Comparison of ENCODE assay signal across 15 cellular contexts in genomic region chr1:22562584-22563551, GRCh38. TPM values are rescaled to one million over a fixed set of nuclear protein-coding genes. Genes with fewer than 3 reads are reported as not detected.
DNase-seq lines count a peak whose midpoint lies in the region; ATAC-seq, FAIRE-seq and TF ChIP-seq lines count a peak whose summit lies in the region.
"Had no signal": no experiment of that assay in that cellular context is flagged by ENCODE, and none has a peak within 500 bp of the region (broad histone marks: within the 10 kb centered on the region; RNA-seq: fewer than 3 reads in every experiment).

Gene EPHA8, plus strand, starts transcription at chr1:22563489. Its CDS starts 147 bp downstream, at chr1:22563636.

- CTCF ChIA-PET in activated CD8-positive, alpha-beta T cell treated with anti-CD3 and anti-CD28 coated beads for 36 hours (lab: Charles Lee): no interaction called here

- H3K27me3 ChIP-seq in BE2C: no peaks in the 10 kb centered on the region

- H3K4me3 ChIP-seq in BE2C (ENCODE audit: low read depth, low read length) (peak within 1 kb of the TSS; percentile 48), mesodermal cell (ENCODE audit: extremely low read depth, insufficient read depth, low read length, poor library complexity, severe bottlenecking) (peak within 1 kb of the TSS; percentile 11)
- H3K4me3 ChIP-seq: colonic mucosa, GM12878 had no signal

- POLR2A ChIA-PET in activated CD8-positive, alpha-beta T cell treated with anti-CD3 and anti-CD28 coated beads for 36 hours (lab: Charles Lee): no interaction called here

- DNase-seq in BE2C (no peak), NCI-H345 (lab: John Stamatoyannopoulos, UW) (no peak), GM12891 (ENCODE audit: insufficient read length, low spot score) (no peak), RCC 7860 (ENCODE audit: low spot score) (no peak)
- DNase-seq in activated CD8-positive, alpha-beta T cell treated with anti-CD3 and anti-CD28 coated beads for 36 hours: no peak
- DNase-seq: activated CD4-positive, alpha-beta T cell treated with anti-CD3 and anti-CD28 coated beads, Interleukin-2, amount 10 ng/mL, durations not matched to agents 24 days and 14 days; colonic mucosa; left cardiac atrium; NCI-H526 treated with DMSO at 0.1 percent for 48 hours; stimulated activated naive CD4-positive, alpha-beta T cell had no signal

- no peak for FAIRE-seq in GM12891 (lab: Jason Lieb, UNC)
- FAIRE-seq in RCC 7860 (lab: Jason Lieb, UNC): no peak
- FAIRE-seq: GM12878 had no signal

- no peak within 1 kb of the TSS for H3K27ac ChIP-seq in mesodermal cell (ENCODE audit: low read depth, low read length, severe bottlenecking)
- H3K27ac ChIP-seq: colonic mucosa had no signal

- intact Hi-C loops in activated CD8-positive, alpha-beta T cell treated with anti-CD3 and anti-CD28 coated beads for 36 hours (cut with micrococcal nuclease): no loop called here

- H3K36me3 Mint-ChIP-seq in activated T-helper 17 cell treated with anti-CD3 and anti-CD28 coated beads, Interleukin-2, amount 50 U/mL, for 72 hours (ENCODE audit: low read depth): no peaks in the 10 kb centered on the region
- no peaks in the 10 kb centered on the region for H3K36me3 Mint-ChIP-seq in activated CD8-positive, alpha-beta T cell treated with anti-CD3 and anti-CD28 coated beads for 36 hours (ENCODE audit: low read depth)

- H3K4me1 Mint-ChIP-seq in activated T-helper 17 cell treated with anti-CD3 and anti-CD28 coated beads, Interleukin-2, amount 50 U/mL, for 72 hours: peaks cover 4% of the 10 kb centered on the region
- peaks cover 2% of the 10 kb centered on the region for H3K4me1 Mint-ChIP-seq in activated CD8-positive, alpha-beta T cell treated with anti-CD3 and anti-CD28 coated beads for 36 hours (ENCODE audit: low read depth)
- H3K4me1 Mint-ChIP-seq: activated CD4-positive, alpha-beta T cell treated with anti-CD3 and anti-CD28 coated beads, Interleukin-2, amount 10 ng/mL, durations not matched to agents 24 days and 14 days had no signal

- no peak for TF ChIP-seq CTCF in BE2C (IDR thresholded peaks at IDR 0.05; ENCODE audit: low read depth, low read length)
- TF ChIP-seq CTCF in activated CD8-positive, alpha-beta T cell treated with anti-CD3 and anti-CD28 coated beads for 36 hours (IDR thresholded peaks at IDR 0.05): no peak

- no peaks in the 10 kb centered on the region for H3K4me1 ChIP-seq in BE2C
- H3K4me1 ChIP-seq in ES-I3 (ENCODE audit: insufficient read depth, low read length): peaks cover 4% of the 10 kb centered on the region
- H3K4me1 ChIP-seq in mesodermal cell (ENCODE audit: control insufficient read depth, insufficient read depth, low read length, poor library complexity, severe bottlenecking): no peaks in the 10 kb centered on the region
- H3K4me1 ChIP-seq: colonic mucosa had no signal

- no peak within 1 kb of the TSS for H3K27ac Mint-ChIP-seq in activated T-helper 17 cell treated with anti-CD3 and anti-CD28 coated beads, Interleukin-2, amount 50 U/mL, for 72 hours
- H3K27ac Mint-ChIP-seq in activated CD8-positive, alpha-beta T cell treated with anti-CD3 and anti-CD28 coated beads for 36 hours: no peak within 1 kb of the TSS
- H3K27ac Mint-ChIP-seq: activated CD4-positive, alpha-beta T cell treated with anti-CD3 and anti-CD28 coated beads, Interleukin-2, amount 10 ng/mL, durations not matched to agents 24 days and 14 days had no signal

- no peaks in the 10 kb centered on the region for H3K9me3 Mint-ChIP-seq in activated T-helper 17 cell treated with anti-CD3 and anti-CD28 coated beads, Interleukin-2, amount 50 U/mL, for 72 hours
- no peaks in the 10 kb centered on the region for H3K9me3 Mint-ChIP-seq in activated CD8-positive, alpha-beta T cell treated with anti-CD3 and anti-CD28 coated beads for 36 hours
- H3K9me3 Mint-ChIP-seq: activated CD4-positive, alpha-beta T cell treated with anti-CD3 and anti-CD28 coated beads, Interleukin-2, amount 10 ng/mL, durations not matched to agents 24 days and 14 days had no signal

- peak within 1 kb of the TSS; percentile 49 for H3K9ac ChIP-seq in ES-I3 (ENCODE audit: low read depth, low read length)

- 13 to 15% methylated on average over 38 to 49 of the region's 74 CpGs for WGBS in mesodermal cell (ENCODE audit: insufficient coverage in 2 of 2), 2 experiments

- no peak for TF ChIP-seq POLR2A in GM12891 (IDR thresholded peaks at IDR 0.05; ENCODE audit: low read depth, low read length)

- peaks cover 41% of the 10 kb centered on the region for H3K27me3 Mint-ChIP-seq in activated T-helper 17 cell treated with anti-CD3 and anti-CD28 coated beads, Interleukin-2, amount 50 U/mL, for 72 hours
- peaks cover 43% of the 10 kb centered on the region for H3K27me3 Mint-ChIP-seq in activated CD8-positive, alpha-beta T cell treated with anti-CD3 and anti-CD28 coated beads for 36 hours

- H3K9me3 ChIP-seq in BE2C (no peaks in the 10 kb centered on the region), ES-I3 (ENCODE audit: control insufficient read depth, insufficient read depth, low read length) (no peaks in the 10 kb centered on the region), mesodermal cell (ENCODE audit: control insufficient read depth, low read length) (no peaks in the 10 kb centered on the region)
- H3K9me3 ChIP-seq: colonic mucosa had no signal

- H3K36me3 ChIP-seq in BE2C (no peaks in the 10 kb centered on the region), ES-I3 (ENCODE audit: insufficient read depth, low read length) (no peaks in the 10 kb centered on the region), mesodermal cell (ENCODE audit: control insufficient read depth, insufficient read depth, low read length) (no peaks in the 10 kb centered on the region)
- H3K36me3 ChIP-seq: colonic mucosa had no signal

- ATAC-seq in activated T-helper 17 cell treated with anti-CD3 and anti-CD28 coated beads, Interleukin-2, amount 50 U/mL, for 72 hours (replicated peaks): no peak
- ATAC-seq in activated CD8-positive, alpha-beta T cell treated with anti-CD3 and anti-CD28 coated beads for 36 hours: no peak
- ATAC-seq: GM12878, left cardiac atrium had no signal

- peak within 1 kb of the TSS; percentile 13 for H3K4me3 Mint-ChIP-seq in activated T-helper 17 cell treated with anti-CD3 and anti-CD28 coated beads, Interleukin-2, amount 50 U/mL, for 72 hours
- no peak within 1 kb of the TSS for H3K4me3 Mint-ChIP-seq in activated CD8-positive, alpha-beta T cell treated with anti-CD3 and anti-CD28 coated beads for 36 hours
- H3K4me3 Mint-ChIP-seq: activated CD4-positive, alpha-beta T cell treated with anti-CD3 and anti-CD28 coated beads, Interleukin-2, amount 10 ng/mL, durations not matched to agents 24 days and 14 days had no signal

TF ChIP-seq in GM12891, 5 proteins besides CTCF, POLR2A, EP300 and RAD21:
- no peak for TF ChIP-seq POLR2AphosphoS5 (IDR thresholded peaks at IDR 0.05; ENCODE audit: low read depth, low read length)
- no peak for TF ChIP-seq SPI1 (IDR thresholded peaks at IDR 0.05; ENCODE audit: low read depth, low read length)
- TF ChIP-seq PAX5 (IDR thresholded peaks at IDR 0.05; ENCODE audit: insufficient read depth, low read length, severe bottlenecking): no peak
- no peak for TF ChIP-seq TAF1 (IDR thresholded peaks at IDR 0.05; ENCODE audit: low read depth, low read length)
- TF ChIP-seq POU2F2 (IDR thresholded peaks at IDR 0.05; ENCODE audit: low read depth, low read length): no peak

RNA-seq across cellular contexts. Expression of gene EPHA8, which starts in this region (rescaled TPM):
- polyA plus RNA-seq in BE2C (2012; ENCODE audit: insufficient read depth, insufficient read length, low read depth): 11.8 TPM
- total RNA-seq in activated T-helper 17 cell treated with anti-CD3 and anti-CD28 coated beads, Interleukin-2, amount 50 U/mL, for 72 hours: not detected
- polyA plus RNA-seq in mesodermal cell (2013, experiment 1 of 2): 0.11 TPM
- not detected for polyA plus RNA-seq in mesodermal cell (2013, experiment 2 of 2)
- polyA plus RNA-seq in GM12891 (2012; ENCODE audit: low read depth, missing spikeins): not detected
- total RNA-seq in activated CD8-positive, alpha-beta T cell treated with anti-CD3 and anti-CD28 coated beads for 36 hours: not detected
- total RNA-seq: activated CD4-positive, alpha-beta T cell treated with anti-CD3 and anti-CD28 coated beads, Interleukin-2, amount 10 ng/mL, durations not matched to agents 24 days and 14 days; colonic mucosa; GM12878; left cardiac atrium; omental fat pad had no signal
- polyA plus RNA-seq: GM12878 had no signal
